8 cellular contexts compared by ENCODE assay signal in the genomic region with DNA sequence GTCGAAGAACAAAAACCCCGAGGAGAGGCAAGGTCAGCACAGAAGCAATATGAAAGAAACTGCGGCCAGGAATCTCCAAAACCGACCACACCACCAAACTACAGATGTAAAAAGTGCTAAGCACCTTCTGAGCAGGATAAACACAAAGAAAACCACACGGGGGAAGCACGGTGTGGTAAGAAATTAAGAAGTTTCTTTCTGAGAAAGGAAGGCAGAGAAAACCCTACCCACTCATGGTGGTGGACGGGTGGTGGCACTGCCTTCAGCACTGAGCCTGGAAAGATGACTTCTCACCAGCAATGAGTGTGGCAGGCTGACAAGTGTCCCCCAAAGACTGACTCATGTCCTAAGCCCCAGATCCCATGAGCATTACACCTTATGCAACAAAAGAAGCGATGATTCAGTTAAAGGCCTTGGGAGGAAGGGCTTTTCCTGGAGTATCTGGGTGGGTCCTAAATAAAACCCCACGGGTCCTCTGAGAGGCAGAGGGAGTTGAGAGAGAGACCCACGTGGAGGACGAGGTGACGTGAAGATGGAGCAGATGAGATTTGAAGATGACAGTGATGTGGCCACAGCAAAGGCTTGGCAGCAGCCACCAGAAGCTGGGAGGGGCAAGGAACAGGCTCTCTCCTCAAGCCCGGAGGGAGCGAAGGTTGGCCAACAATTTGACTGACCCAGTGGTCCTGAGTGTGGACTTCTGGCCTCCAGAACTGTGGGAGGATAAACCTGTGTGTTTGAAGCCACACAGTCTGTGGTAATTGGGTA.
DNase-seq lines count a peak whose midpoint lies in the region; ATAC-seq, FAIRE-seq and TF ChIP-seq lines count a peak whose summit lies in the region.

No MANE protein-coding gene starts in this region.

- no peaks in the 10 kb centered on the region for H3K79me2 ChIP-seq in KMS-11 (ENCODE audit: insufficient read depth, low read depth)
- no peaks in the 10 kb centered on the region for H3K79me2 ChIP-seq in GM12878 (ENCODE audit: control insufficient read depth, insufficient read depth, low read length)

- DNase-seq in GM12878 (ENCODE audit: low read depth, low spot score): peak; percentile 53
- peak; percentile 7 for DNase-seq in stimulated activated CD8-positive, alpha-beta memory T cell treated with anti-CD3 and anti-CD28 coated beads, Interleukin-15, amount 100 ng/mL, for 1 hour (ENCODE audit: low read depth)
- no peak for DNase-seq in HUDEP-2 (lab: John Stamatoyannopoulos, UW; ENCODE audit: unreplicated experiment in 76 of 76)
- no peak for DNase-seq in DMS 273 (lab: John Stamatoyannopoulos, UW; ENCODE audit: unreplicated experiment)
- DNase-seq in KBM-7: no peak
- DNase-seq in DMS53 (lab: John Stamatoyannopoulos, UW): no peak

- CTCF ChIA-PET in GM12878 (lab: Yijun Ruan, JAX): no interaction called here

- H3K9ac ChIP-seq in KMS-11 (peak overlapping the region; percentile 22; the same call in 1 of the 2 replicates), GM12878 (ENCODE audit: control insufficient read depth, insufficient read depth, low read length) (no peak overlapping the region)

- in situ Hi-C loops in GM12878 (cut with MboI): no loop called here
- in situ Hi-C loops in KBM-7 (cut with MboI; ENCODE audit: low pct_unique_long_range_greater_than_20kb, low sequenced_read_pairs): no loop called here

- H3K4me1 ChIP-seq in KMS-11 (ENCODE audit: low read depth, poor library complexity, severe bottlenecking) (peaks cover 56% of the 10 kb centered on the region), GM12878 (ENCODE audit: control insufficient read depth, insufficient read depth, low read length) (peaks cover 4% of the 10 kb centered on the region)

- TF ChIP-seq EP300 in GM12878 (IDR thresholded peaks at IDR 0.05; ENCODE audit: borderline replicate concordance in 1 of 2, control insufficient read depth in 1 of 2, low read depth in 2 of 2, low read length in 2 of 2): peak in 1 of 2 experiments; percentile 43; a peak in 1 of 4 replicates

- H3K27ac ChIP-seq in KMS-11: peak overlapping the region; percentile 56; the same call in 1 of the 2 replicates
- H3K27ac ChIP-seq in GM12878 (ENCODE audit: control insufficient read depth, insufficient read depth): no peak overlapping the region

- no peak overlapping the region for H3K4me3 ChIP-seq in KMS-11 (IDR thresholded peaks at IDR 0.05; ENCODE audit: insufficient read depth, low read depth, low read length)
- no peak overlapping the region for H3K4me3 ChIP-seq in GM12878

- SMC1A ChIA-PET in GM12878 (lab: Charles Lee; ENCODE audit: uncharacterized antibody, unreplicated experiment): no interaction called here

- TF ChIP-seq CTCF in KMS-11 (conservative IDR thresholded peaks at IDR 0.05; ENCODE audit: low read depth, low read length) (0 out of 2 replicates have a peak, but pooled peaks have one; percentile 22), GM12878 (IDR thresholded peaks at IDR 0.05 in 2 of 3, conservative IDR thresholded peaks at IDR 0.05 in 1 of 3; ENCODE audit: control insufficient read depth in 2 of 3, extremely low read depth in 1 of 3, insufficient read depth in 1 of 3, low read depth in 3 of 3, low read length in 3 of 3) (no peak; a peak in 1 of 6 replicates)

- H3K36me3 ChIP-seq in KMS-11 (ENCODE audit: insufficient read depth) (no peaks in the 10 kb centered on the region), GM12878 (ENCODE audit: control insufficient read depth in 2 of 2, insufficient read depth in 2 of 2, low read length in 1 of 2) (peaks cover 0 to 2% of the 10 kb centered on the region in 2 experiments; a peak in 1 of 4 replicates)

- H3K27me3 ChIP-seq in KMS-11 (ENCODE audit: insufficient read depth, low read depth): no peaks in the 10 kb centered on the region
- H3K27me3 ChIP-seq in GM12878 (replicated peaks in 1 of 2; ENCODE audit: control insufficient read depth in 2 of 2, insufficient read depth in 2 of 2, low read length in 1 of 2): no peaks in the 10 kb centered on the region

- 19% methylated on average over 14 of the region's 14 CpGs for WGBS in GM12878 (ENCODE audit: insufficient coverage, insufficient replicate concordance, low lambda C conversion rate, missing lambda C conversion rate)

- TF ChIP-seq POLR2A in GM12878 (IDR thresholded peaks at IDR 0.05; ENCODE audit: low read depth, low read length): no peak

- no peak for TF ChIP-seq RAD21 in GM12878 (IDR thresholded peaks at IDR 0.05; ENCODE audit: insufficient read depth, low read depth, low read length)

- peak; percentile 75 for FAIRE-seq in GM12878 (lab: Jason Lieb, UNC)

- POLR2A ChIA-PET in GM12878 (lab: Charles Lee): no interaction called here

- H3K4me2 ChIP-seq in KMS-11 (peak overlapping the region; percentile 95), GM12878 (ENCODE audit: control insufficient read depth, insufficient read depth) (no peak overlapping the region)

- ATAC-seq in GM21390 (IDR thresholded peaks at IDR 0.05; ENCODE audit: unreplicated experiment) (peak; percentile 59), GM12878 (peak; percentile 95)

- no peaks in the 10 kb centered on the region for H3K9me3 ChIP-seq in GM12878 (replicated peaks; ENCODE audit: control insufficient read depth, insufficient read depth, low read length)

- BruUV-seq in GM12878 (replicated peaks; lab: Mats Ljungman, UMichigan): no TSS peak

- H2AFZ ChIP-seq in KMS-11 (ENCODE audit: low read depth): no peak overlapping the region
- H2AFZ ChIP-seq in GM12878 (ENCODE audit: control insufficient read depth, low read depth, low read length): no peak overlapping the region

- intact Hi-C loops in GM12878 (cut with micrococcal nuclease; ENCODE audit: unreplicated experiment): loop anchor here (1.0 kb wide), 1 partner anchor 36 kb away; no protein-coding TSS in a partner anchor

- RAD21 ChIA-PET in GM12878 (lab: Charles Lee; ENCODE audit: unreplicated experiment): no interaction called here

- no peaks in the 10 kb centered on the region for H4K20me1 ChIP-seq in KMS-11 (ENCODE audit: insufficient read depth)
- H4K20me1 ChIP-seq in GM12878 (ENCODE audit: control insufficient read depth, insufficient read depth): no peaks in the 10 kb centered on the region

TF ChIP-seq in GM12878, 131 proteins besides CTCF, POLR2A, EP300 and RAD21 (continues in another document):
- TF ChIP-seq, protein P1, sequence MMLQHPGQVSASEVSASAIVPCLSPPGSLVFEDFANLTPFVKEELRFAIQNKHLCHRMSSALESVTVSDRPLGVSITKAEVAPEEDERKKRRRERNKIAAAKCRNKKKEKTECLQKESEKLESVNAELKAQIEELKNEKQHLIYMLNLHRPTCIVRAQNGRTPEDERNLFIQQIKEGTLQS (IDR thresholded peaks at IDR 0.05; ENCODE audit: borderline replicate concordance, extremely low read depth, low read depth, low read length): no peak
- TF ChIP-seq BHLHE40 (IDR thresholded peaks at IDR 0.05; ENCODE audit: borderline replicate concordance in 1 of 2, low read depth in 2 of 2, low read length in 1 of 2) (peak in 1 of 2 experiments; percentile 59; a peak in 2 of 4 replicates), IKZF1 (conservative IDR thresholded peaks at IDR 0.05) (peak; percentile 76), BCL11A (IDR thresholded peaks at IDR 0.05; ENCODE audit: low read depth, low read length) (peak; percentile 28; the same call in 1 of the 2 replicates), IRF4 (IDR thresholded peaks at IDR 0.05; ENCODE audit: low read depth, low read length) (0 out of 2 replicates have a peak, but pooled peaks have one; percentile 6), PAX5 (IDR thresholded peaks at IDR 0.05; ENCODE audit: borderline replicate concordance, low read depth, low read length) (peak; percentile 58), NR2F1 (conservative IDR thresholded peaks at IDR 0.05) (peak; percentile 60; the same call in 1 of the 2 replicates), DPF2 (IDR thresholded peaks at IDR 0.05) (peak; percentile 54; the same call in 1 of the 2 replicates), FOXK2 (IDR thresholded peaks at IDR 0.05) (0 out of 2 replicates have a peak, but pooled peaks have one; percentile 40)
- TF ChIP-seq, protein P2, sequence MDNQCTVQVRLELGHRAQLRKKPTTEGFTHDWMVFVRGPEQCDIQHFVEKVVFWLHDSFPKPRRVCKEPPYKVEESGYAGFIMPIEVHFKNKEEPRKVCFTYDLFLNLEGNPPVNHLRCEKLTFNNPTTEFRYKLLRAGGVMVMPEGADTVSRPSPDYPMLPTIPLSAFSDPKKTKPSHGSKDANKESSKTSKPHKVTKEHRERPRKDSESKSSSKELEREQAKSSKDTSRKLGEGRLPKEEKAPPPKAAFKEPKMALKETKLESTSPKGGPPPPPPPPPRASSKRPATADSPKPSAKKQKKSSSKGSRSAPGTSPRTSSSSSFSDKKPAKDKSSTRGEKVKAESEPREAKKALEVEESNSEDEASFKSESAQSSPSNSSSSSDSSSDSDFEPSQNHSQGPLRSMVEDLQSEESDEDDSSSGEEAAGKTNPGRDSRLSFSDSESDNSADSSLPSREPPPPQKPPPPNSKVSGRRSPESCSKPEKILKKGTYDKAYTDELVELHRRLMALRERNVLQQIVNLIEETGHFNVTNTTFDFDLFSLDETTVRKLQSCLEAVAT (IDR thresholded peaks at IDR 0.05): peak; percentile 65; the same call in 1 of the 2 replicates
- TF ChIP-seq, protein P3, sequence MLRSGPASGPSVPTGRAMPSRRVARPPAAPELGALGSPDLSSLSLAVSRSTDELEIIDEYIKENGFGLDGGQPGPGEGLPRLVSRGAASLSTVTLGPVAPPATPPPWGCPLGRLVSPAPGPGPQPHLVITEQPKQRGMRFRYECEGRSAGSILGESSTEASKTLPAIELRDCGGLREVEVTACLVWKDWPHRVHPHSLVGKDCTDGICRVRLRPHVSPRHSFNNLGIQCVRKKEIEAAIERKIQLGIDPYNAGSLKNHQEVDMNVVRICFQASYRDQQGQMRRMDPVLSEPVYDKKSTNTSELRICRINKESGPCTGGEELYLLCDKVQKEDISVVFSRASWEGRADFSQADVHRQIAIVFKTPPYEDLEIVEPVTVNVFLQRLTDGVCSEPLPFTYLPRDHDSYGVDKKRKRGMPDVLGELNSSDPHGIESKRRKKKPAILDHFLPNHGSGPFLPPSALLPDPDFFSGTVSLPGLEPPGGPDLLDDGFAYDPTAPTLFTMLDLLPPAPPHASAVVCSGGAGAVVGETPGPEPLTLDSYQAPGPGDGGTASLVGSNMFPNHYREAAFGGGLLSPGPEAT (IDR thresholded peaks at IDR 0.05; ENCODE audit: low read depth): peak; percentile 37; the same call in 1 of the 2 replicates
- TF ChIP-seq, protein P4, sequence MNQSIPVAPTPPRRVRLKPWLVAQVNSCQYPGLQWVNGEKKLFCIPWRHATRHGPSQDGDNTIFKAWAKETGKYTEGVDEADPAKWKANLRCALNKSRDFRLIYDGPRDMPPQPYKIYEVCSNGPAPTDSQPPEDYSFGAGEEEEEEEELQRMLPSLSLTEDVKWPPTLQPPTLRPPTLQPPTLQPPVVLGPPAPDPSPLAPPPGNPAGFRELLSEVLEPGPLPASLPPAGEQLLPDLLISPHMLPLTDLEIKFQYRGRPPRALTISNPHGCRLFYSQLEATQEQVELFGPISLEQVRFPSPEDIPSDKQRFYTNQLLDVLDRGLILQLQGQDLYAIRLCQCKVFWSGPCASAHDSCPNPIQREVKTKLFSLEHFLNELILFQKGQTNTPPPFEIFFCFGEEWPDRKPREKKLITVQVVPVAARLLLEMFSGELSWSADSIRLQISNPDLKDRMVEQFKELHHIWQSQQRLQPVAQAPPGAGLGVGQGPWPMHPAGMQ (IDR thresholded peaks at IDR 0.05; ENCODE audit: borderline replicate concordance): no peak

Comparison
In these comparisons a context has a peak if more than half of its experiments do, and no peak if none do; other contexts are left out.
1. DNase-seq: peak in GM12878 (single experiment) and stimulated activated CD8-positive, alpha-beta memory T cell treated with anti-CD3 and anti-CD28 coated beads, Interleukin-15, amount 100 ng/mL, for 1 hour (single experiment); none in HUDEP-2 (0 of 76), DMS 273 (single experiment), KBM-7 (single experiment) and DMS53 (single experiment).